Comparison of ENCODE assay signal across 20 cellular contexts in the genomic region with DNA sequence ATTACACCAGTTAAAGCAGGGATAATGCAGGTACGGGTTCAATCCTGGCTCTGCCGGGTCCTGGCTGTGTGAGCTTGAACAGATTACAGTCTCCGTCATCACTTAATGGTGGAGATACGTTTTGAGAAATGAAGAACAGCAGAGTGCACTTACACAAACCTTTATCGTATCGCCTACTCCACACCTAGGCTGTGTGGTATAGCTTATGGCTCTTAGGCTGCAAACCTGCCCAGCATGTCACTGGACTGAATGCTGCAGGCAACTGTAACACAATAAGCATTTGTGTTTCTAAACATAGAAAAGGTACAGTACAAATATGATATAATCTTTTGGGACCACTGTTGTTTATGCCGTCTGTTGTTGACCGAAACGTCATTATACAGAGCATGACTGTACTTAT. TPM values are rescaled to one million over a fixed set of nuclear protein-coding genes. Genes with fewer than 3 reads are reported as not detected.
A peak's percentile ranks its signal among the peaks of the same experiment; 100 is the strongest.
DNase-seq lines count a peak whose midpoint lies in the region; ATAC-seq and TF ChIP-seq lines count a peak whose summit lies in the region.
"Had no signal": no experiment of that assay in that cellular context is flagged by ENCODE, and none has a peak within 500 bp of the region (broad histone marks: within the 10 kb centered on the region; RNA-seq: fewer than 3 reads in every experiment).

No MANE protein-coding gene starts in this region.

- no peaks in the 10 kb centered on the region for H3K27me3 Mint-ChIP-seq in type B pancreatic cell
- H3K27me3 Mint-ChIP-seq: IgD-negative memory B cell had no signal

- ATAC-seq in esophagus mucosa, result peak; percentile 57
- no peak for ATAC-seq in GM19452 (IDR thresholded peaks at IDR 0.05; ENCODE audit: unreplicated experiment)
- ATAC-seq: CD8-positive, alpha-beta T cell had no signal

- no peak for TF ChIP-seq CTCF in type B pancreatic cell (conservative IDR thresholded peaks at IDR 0.05)

- H3K4me1 Mint-ChIP-seq in type B pancreatic cell (ENCODE audit: unreplicated experiment), result no peaks in the 10 kb centered on the region

- peak overlapping the region; percentile 55 for H3K27ac Mint-ChIP-seq in type B pancreatic cell
- H3K27ac Mint-ChIP-seq: CD8-positive, alpha-beta T cell; IgD-negative memory B cell had no signal

- no peaks in the 10 kb centered on the region for H3K9me3 Mint-ChIP-seq in type B pancreatic cell
- H3K9me3 Mint-ChIP-seq: CD8-positive, alpha-beta T cell; IgD-negative memory B cell had no signal

- H3K36me3 Mint-ChIP-seq in type B pancreatic cell, result no peaks in the 10 kb centered on the region
- H3K36me3 Mint-ChIP-seq: CD8-positive, alpha-beta T cell had no signal

- DNase-seq in NCI-H1105 (lab: John Stamatoyannopoulos, UW) (peak; percentile 62), NCI-H1105 treated with DMSO at 0.1 percent for 48 hours (lab: John Stamatoyannopoulos, UW) (no peak), type B pancreatic cell (ENCODE audit: extremely low spot score, unreplicated experiment) (no peak), D341Med (ENCODE audit: low spot score) (no peak)
- DNase-seq in activated effector memory CD4-positive, alpha-beta T cell treated with anti-CD3 and anti-CD28 coated beads, Interleukin-2, amount 50 U/mL, for 16 hours, result peak; percentile 33
- no peak for DNase-seq in activated effector memory CD4-positive, alpha-beta T cell treated with Interleukin-2 at 50 U/mL for 16 hours
- DNase-seq: 8988T; C1 segment of cervical spinal cord; CD8-positive, alpha-beta T cell; DMS153; GDM1; NCI-H187; NCI-H446 treated with DMSO at 0.1 percent for 48 hours; RPMI8226; SHP77 treated with DMSO at 0.1 percent for 48 hours had no signal

- H3K4me3 Mint-ChIP-seq in type B pancreatic cell, result no peak overlapping the region
- H3K4me3 Mint-ChIP-seq: CD8-positive, alpha-beta T cell; IgD-negative memory B cell had no signal

RNA-seq across cellular contexts. Expression of a gene that starts 11.5 kb away (rescaled TPM):
- total RNA-seq in esophagus mucosa (338 TPM), type B pancreatic cell (ENCODE audit: low replicate concordance) (0.80 and 2.0 TPM in 2 replicates)
- total RNA-seq: CD8-positive, alpha-beta T cell; H4; PC-9 had no signal

RNA-seq across cellular contexts. Expression of a gene that starts 30.7 kb away (rescaled TPM):
- 1.8 TPM for total RNA-seq in esophagus mucosa
- 1.1 and 2.2 TPM in 2 replicates for total RNA-seq in type B pancreatic cell (ENCODE audit: low replicate concordance)
- total RNA-seq: H4, PC-9 had no signal

RNA-seq across cellular contexts. Expression of a gene that starts 34.7 kb away (rescaled TPM):
- total RNA-seq in esophagus mucosa, result 406 TPM
- total RNA-seq in type B pancreatic cell (ENCODE audit: low replicate concordance), result 70.9 and 141 TPM in 2 replicates

RNA-seq across cellular contexts. Expression of a gene that starts 49.3 kb away (rescaled TPM):
- total RNA-seq in esophagus mucosa (1,433 TPM), type B pancreatic cell (ENCODE audit: low replicate concordance) (0.53 TPM in 1 of 2 replicates, not detected in the other)
- total RNA-seq: CD8-positive, alpha-beta T cell had no signal

RNA-seq across cellular contexts. Expression of a gene that starts 54.5 kb away (rescaled TPM):
- not detected for total RNA-seq in esophagus mucosa
- total RNA-seq in type B pancreatic cell (ENCODE audit: low replicate concordance), result not detected in 2 replicates
- total RNA-seq: CD8-positive, alpha-beta T cell; H4; PC-9 had no signal

Comparison
In these comparisons a context has a peak if more than half of its experiments do, and no peak if none do; other contexts are left out.
1. DNase-seq: peak in NCI-H1105 (single experiment) and activated effector memory CD4-positive, alpha-beta T cell treated with anti-CD3 and anti-CD28 coated beads, Interleukin-2, amount 50 U/mL, for 16 hours (single experiment); none in NCI-H1105 treated with DMSO at 0.1 percent for 48 hours (single experiment), activated effector memory CD4-positive, alpha-beta T cell treated with Interleukin-2 at 50 U/mL for 16 hours (single experiment), type B pancreatic cell (single experiment) and D341Med (single experiment).
2. RNA of a gene that starts 11.5 kb away (total RNA-seq): 338 TPM in esophagus mucosa (single experiment); 0.80 to 2.0 TPM in type B pancreatic cell; every median in the first group is over 100 times any median in the second.